Comparison of ENCODE assay signal across 1 cellular context in genomic region chr17:32921013-32921412, GRCh38.
TF ChIP-seq lines count a peak whose summit lies in the region.

No MANE protein-coding gene starts in this region.

TF ChIP-seq in HepG2, 621 proteins besides CTCF, POLR2A, EP300 and RAD21 (continues in another document):
- TF ChIP-seq ZHX1 (CRISPR knock-in tag; IDR thresholded peaks at IDR 0.05; ENCODE audit: low read depth) (no peak), LRRFIP1 (CRISPR knock-in tag; conservative IDR thresholded peaks at IDR 0.05) (no peak), MNT (IDR thresholded peaks at IDR 0.05) (no peak), CREB3 (CRISPR knock-in tag; IDR thresholded peaks at IDR 0.05) (no peak), ZFP62 (CRISPR knock-in tag; IDR thresholded peaks at IDR 0.05) (no peak), ZNF670 (CRISPR knock-in tag; IDR thresholded peaks at IDR 0.05; ENCODE audit: borderline replicate concordance) (no peak), JUNB (CRISPR knock-in tag; IDR thresholded peaks at IDR 0.05; ENCODE audit: borderline replicate concordance) (no peak), ZFP90 (CRISPR knock-in tag; IDR thresholded peaks at IDR 0.05; ENCODE audit: borderline replicate concordance) (no peak), AKAP8 (CRISPR knock-in tag; IDR thresholded peaks at IDR 0.05) (no peak), MLX (CRISPR knock-in tag; IDR thresholded peaks at IDR 0.05) (no peak), ZNF839 (CRISPR knock-in tag; IDR thresholded peaks at IDR 0.05; ENCODE audit: borderline replicate concordance) (no peak), ZNF558 (CRISPR knock-in tag; IDR thresholded peaks at IDR 0.05; ENCODE audit: borderline replicate concordance) (no peak), ZBTB49 (CRISPR knock-in tag; IDR thresholded peaks at IDR 0.05; ENCODE audit: borderline replicate concordance) (no peak), MYC (CRISPR knock-in tag; IDR thresholded peaks at IDR 0.05; ENCODE audit: borderline replicate concordance) (no peak), CREM (IDR thresholded peaks at IDR 0.05) (no peak), CREM (CRISPR knock-in tag; IDR thresholded peaks at IDR 0.05) (no peak), ZBTB7B (CRISPR knock-in tag; IDR thresholded peaks at IDR 0.05) (no peak), ZNF225 (CRISPR knock-in tag; IDR thresholded peaks at IDR 0.05) (no peak), HIC2 (CRISPR knock-in tag; IDR thresholded peaks at IDR 0.05; ENCODE audit: low read depth) (no peak), FOXA1 (IDR thresholded peaks at IDR 0.05) (no peak), FOXA1 (CRISPR knock-in tag; IDR thresholded peaks at IDR 0.05) (0 out of 2 replicates have a peak, but pooled peaks have one; percentile 16), ZUFSP (CRISPR knock-in tag; IDR thresholded peaks at IDR 0.05; ENCODE audit: borderline replicate concordance) (no peak), ZNF609 (CRISPR knock-in tag; IDR thresholded peaks at IDR 0.05; ENCODE audit: borderline replicate concordance) (no peak), ZBTB20 (CRISPR knock-in tag; IDR thresholded peaks at IDR 0.05; ENCODE audit: borderline replicate concordance, low read depth) (no peak), ARID5B (CRISPR knock-in tag; IDR thresholded peaks at IDR 0.05) (peak; percentile 26; the same call in 1 of the 2 replicates), PHF21A (CRISPR knock-in tag; IDR thresholded peaks at IDR 0.05) (0 out of 2 replicates have a peak, but pooled peaks have one; percentile 30)
